In the genomic region with DNA sequence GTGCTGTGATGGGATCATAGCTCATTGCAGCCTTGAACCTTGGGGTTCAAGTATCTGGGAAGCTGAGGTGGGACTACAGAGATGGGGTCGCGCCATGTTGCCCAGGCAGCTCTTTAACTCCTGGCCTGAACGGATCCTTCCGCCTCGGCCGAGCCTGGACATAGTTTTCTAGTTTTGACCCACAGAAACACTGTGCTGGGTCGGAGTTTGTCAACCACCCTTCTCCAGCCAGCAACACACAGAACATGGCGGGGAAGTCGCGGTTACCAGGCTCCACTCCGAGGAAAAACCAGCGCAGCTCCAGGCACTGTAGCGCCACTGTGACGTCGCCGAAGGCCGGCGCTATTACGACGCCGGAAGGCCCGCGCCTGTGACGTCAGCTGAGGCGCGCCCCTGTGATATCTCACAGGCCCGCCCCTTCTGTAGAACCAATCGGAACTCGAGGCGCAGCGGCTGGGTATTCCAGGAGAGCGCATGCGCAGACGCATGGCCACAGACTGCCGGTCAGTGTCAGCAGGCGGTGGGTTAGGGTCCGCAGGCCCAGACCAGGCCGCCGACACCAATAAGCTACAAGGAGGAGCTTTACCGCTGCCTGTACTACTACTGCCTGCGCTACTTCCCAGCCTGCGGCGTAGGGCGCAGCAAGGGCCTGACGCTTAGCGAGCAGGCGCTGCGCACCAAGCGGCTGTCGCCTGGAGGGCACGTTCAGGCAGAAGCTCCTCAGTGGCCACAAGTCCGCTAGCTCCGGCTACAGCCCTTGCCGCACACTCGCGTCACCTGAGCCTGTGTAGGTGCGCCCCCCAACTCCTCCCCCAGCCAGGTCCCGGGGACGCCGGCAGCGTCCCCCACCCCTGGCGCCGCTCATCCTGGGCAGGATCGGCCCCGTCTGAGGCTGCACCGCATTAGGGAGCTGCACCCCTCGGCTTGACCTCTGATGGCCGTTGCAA, we compare ENCODE assay signal across 1 cellular context.
A peak's percentile ranks its signal among the peaks of the same experiment; 100 is the strongest.
TF ChIP-seq lines count a peak whose summit lies in the region.

No MANE protein-coding gene starts in this region.

TF ChIP-seq in K562, 482 proteins besides CTCF, POLR2A, EP300 and RAD21 (continued from another document and continues in another):
- TF ChIP-seq, protein P1, sequence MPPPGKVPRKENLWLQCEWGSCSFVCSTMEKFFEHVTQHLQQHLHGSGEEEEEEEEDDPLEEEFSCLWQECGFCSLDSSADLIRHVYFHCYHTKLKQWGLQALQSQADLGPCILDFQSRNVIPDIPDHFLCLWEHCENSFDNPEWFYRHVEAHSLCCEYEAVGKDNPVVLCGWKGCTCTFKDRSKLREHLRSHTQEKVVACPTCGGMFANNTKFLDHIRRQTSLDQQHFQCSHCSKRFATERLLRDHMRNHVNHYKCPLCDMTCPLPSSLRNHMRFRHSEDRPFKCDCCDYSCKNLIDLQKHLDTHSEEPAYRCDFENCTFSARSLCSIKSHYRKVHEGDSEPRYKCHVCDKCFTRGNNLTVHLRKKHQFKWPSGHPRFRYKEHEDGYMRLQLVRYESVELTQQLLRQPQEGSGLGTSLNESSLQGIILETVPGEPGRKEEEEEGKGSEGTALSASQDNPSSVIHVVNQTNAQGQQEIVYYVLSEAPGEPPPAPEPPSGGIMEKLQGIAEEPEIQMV (tag; conservative IDR thresholded peaks at IDR 0.05; ENCODE audit: low read depth), result no peak
- TF ChIP-seq ZBTB40 (IDR thresholded peaks at IDR 0.05) (peak; percentile 78), ZBTB40 (CRISPR knock-in tag; IDR thresholded peaks at IDR 0.05) (no peak), FOXP1 (CRISPR knock-in tag; IDR thresholded peaks at IDR 0.05) (peak; percentile 82; the same call in 1 of the 2 replicates), MAFG (tag; conservative IDR thresholded peaks at IDR 0.05) (no peak), PCBP2 (IDR thresholded peaks at IDR 0.05; ENCODE audit: low read depth, low read length, poor library complexity, severe bottlenecking) (no peak), NCOA1 (IDR thresholded peaks at IDR 0.05; ENCODE audit: low read depth) (peak; percentile 96), HDAC6 (IDR thresholded peaks at IDR 0.05; ENCODE audit: low read depth, low read length) (no peak), ZNF3 (CRISPR knock-in tag; IDR thresholded peaks at IDR 0.05) (no peak), FOXJ2 (tag; IDR thresholded peaks at IDR 0.05) (peak; percentile 76; the same call in 1 of the 2 replicates), PHB (CRISPR knock-in tag; IDR thresholded peaks at IDR 0.05) (no peak), DNMT1 (IDR thresholded peaks at IDR 0.05) (no peak), KLF10 (CRISPR knock-in tag; IDR thresholded peaks at IDR 0.05) (no peak), MYC (IDR thresholded peaks at IDR 0.05; ENCODE audit: low read depth, low read length) (peak; percentile 78), MYC (CRISPR knock-in tag; IDR thresholded peaks at IDR 0.05; ENCODE audit: borderline replicate concordance, low read depth) (peak; percentile 78; the same call in 1 of the 2 replicates), BRD4 (IDR thresholded peaks at IDR 0.05) (peak; percentile 88; the same call in 1 of the 2 replicates), GABPB1 (CRISPR knock-in tag; IDR thresholded peaks at IDR 0.05) (peak; percentile 97), NFE2L1 (tag; IDR thresholded peaks at IDR 0.05; ENCODE audit: borderline replicate concordance, low read depth) (no peak), ZNF133 (CRISPR knock-in tag; IDR thresholded peaks at IDR 0.05) (no peak), MAZ (CRISPR knock-in tag; conservative IDR thresholded peaks at IDR 0.05 in 1 of 2, IDR thresholded peaks at IDR 0.05 in 1 of 2) (peak; percentile 44 to 87), CEBPG (CRISPR knock-in tag; IDR thresholded peaks at IDR 0.05) (no peak), CEBPG (tag; conservative IDR thresholded peaks at IDR 0.05 in 1 of 2, IDR thresholded peaks at IDR 0.05 in 1 of 2) (no peak), TBP (optimal IDR thresholded peaks at IDR 0.05; ENCODE audit: low read depth, low read length) (peak; percentile 72), ETS2 (tag; IDR thresholded peaks at IDR 0.05; ENCODE audit: borderline replicate concordance, poor library complexity, severe bottlenecking) (no peak), COPS2 (conservative IDR thresholded peaks at IDR 0.05) (no peak), PHTF2 (CRISPR knock-in tag; IDR thresholded peaks at IDR 0.05) (no peak; the same call in 1 of the 2 replicates), MED1 (CRISPR knock-in tag; IDR thresholded peaks at IDR 0.05; ENCODE audit: borderline replicate concordance) (no peak), KAT8 (IDR thresholded peaks at IDR 0.05; ENCODE audit: low read depth) (no peak), CAMTA2 (CRISPR knock-in tag; conservative IDR thresholded peaks at IDR 0.05) (peak; percentile 87; the same call in 1 of the 2 replicates), IRF2 (CRISPR knock-in tag; IDR thresholded peaks at IDR 0.05) (no peak), TAF7 (tag; IDR thresholded peaks at IDR 0.05) (peak; percentile 65), TAF15 (IDR thresholded peaks at IDR 0.05; ENCODE audit: low read depth, low read length) (no peak), NFIX (CRISPR knock-in tag; IDR thresholded peaks at IDR 0.05; ENCODE audit: low read depth) (no peak), MTA2 (IDR thresholded peaks at IDR 0.05; ENCODE audit: low read depth) (no peak), IRF9 (tag; IDR thresholded peaks at IDR 0.05) (no peak), EZH2 (IDR thresholded peaks at IDR 0.05; ENCODE audit: borderline replicate concordance, low read depth, low read length) (no peak), SMAD1 (IDR thresholded peaks at IDR 0.05; ENCODE audit: low read depth, low read length, partially characterized antibody) (peak; percentile 75), SIX5 (IDR thresholded peaks at IDR 0.05; ENCODE audit: borderline replicate concordance in 1 of 2, insufficient read depth in 1 of 2, low read depth in 1 of 2, low read length in 2 of 2) (no peak)
- TF ChIP-seq, protein P2, sequence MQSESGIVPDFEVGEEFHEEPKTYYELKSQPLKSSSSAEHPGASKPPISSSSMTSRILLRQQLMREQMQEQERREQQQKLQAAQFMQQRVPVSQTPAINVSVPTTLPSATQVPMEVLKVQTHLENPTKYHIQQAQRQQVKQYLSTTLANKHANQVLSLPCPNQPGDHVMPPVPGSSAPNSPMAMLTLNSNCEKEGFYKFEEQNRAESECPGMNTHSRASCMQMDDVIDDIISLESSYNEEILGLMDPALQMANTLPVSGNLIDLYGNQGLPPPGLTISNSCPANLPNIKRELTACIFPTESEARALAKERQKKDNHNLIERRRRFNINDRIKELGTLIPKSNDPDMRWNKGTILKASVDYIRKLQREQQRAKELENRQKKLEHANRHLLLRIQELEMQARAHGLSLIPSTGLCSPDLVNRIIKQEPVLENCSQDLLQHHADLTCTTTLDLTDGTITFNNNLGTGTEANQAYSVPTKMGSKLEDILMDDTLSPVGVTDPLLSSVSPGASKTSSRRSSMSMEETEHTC (IDR thresholded peaks at IDR 0.05), result 0 out of 2 replicates have a peak, but pooled peaks have one; percentile 49
- TF ChIP-seq, protein P3, sequence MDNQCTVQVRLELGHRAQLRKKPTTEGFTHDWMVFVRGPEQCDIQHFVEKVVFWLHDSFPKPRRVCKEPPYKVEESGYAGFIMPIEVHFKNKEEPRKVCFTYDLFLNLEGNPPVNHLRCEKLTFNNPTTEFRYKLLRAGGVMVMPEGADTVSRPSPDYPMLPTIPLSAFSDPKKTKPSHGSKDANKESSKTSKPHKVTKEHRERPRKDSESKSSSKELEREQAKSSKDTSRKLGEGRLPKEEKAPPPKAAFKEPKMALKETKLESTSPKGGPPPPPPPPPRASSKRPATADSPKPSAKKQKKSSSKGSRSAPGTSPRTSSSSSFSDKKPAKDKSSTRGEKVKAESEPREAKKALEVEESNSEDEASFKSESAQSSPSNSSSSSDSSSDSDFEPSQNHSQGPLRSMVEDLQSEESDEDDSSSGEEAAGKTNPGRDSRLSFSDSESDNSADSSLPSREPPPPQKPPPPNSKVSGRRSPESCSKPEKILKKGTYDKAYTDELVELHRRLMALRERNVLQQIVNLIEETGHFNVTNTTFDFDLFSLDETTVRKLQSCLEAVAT (IDR thresholded peaks at IDR 0.05), result peak; percentile 16 to 37; a peak in 1 of 4 replicates
- TF ChIP-seq, protein P4, sequence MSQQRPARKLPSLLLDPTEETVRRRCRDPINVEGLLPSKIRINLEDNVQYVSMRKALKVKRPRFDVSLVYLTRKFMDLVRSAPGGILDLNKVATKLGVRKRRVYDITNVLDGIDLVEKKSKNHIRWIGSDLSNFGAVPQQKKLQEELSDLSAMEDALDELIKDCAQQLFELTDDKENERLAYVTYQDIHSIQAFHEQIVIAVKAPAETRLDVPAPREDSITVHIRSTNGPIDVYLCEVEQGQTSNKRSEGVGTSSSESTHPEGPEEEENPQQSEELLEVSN (IDR thresholded peaks at IDR 0.05; ENCODE audit: borderline replicate concordance in 1 of 2, extremely low read depth in 1 of 2, insufficient read depth in 1 of 2, insufficient read length in 1 of 2, low read depth in 1 of 2, low read length in 1 of 2, poor library complexity in 1 of 2, severe bottlenecking in 1 of 2), result peak in 1 of 2 experiments; percentile 60
